In the genomic region with DNA sequence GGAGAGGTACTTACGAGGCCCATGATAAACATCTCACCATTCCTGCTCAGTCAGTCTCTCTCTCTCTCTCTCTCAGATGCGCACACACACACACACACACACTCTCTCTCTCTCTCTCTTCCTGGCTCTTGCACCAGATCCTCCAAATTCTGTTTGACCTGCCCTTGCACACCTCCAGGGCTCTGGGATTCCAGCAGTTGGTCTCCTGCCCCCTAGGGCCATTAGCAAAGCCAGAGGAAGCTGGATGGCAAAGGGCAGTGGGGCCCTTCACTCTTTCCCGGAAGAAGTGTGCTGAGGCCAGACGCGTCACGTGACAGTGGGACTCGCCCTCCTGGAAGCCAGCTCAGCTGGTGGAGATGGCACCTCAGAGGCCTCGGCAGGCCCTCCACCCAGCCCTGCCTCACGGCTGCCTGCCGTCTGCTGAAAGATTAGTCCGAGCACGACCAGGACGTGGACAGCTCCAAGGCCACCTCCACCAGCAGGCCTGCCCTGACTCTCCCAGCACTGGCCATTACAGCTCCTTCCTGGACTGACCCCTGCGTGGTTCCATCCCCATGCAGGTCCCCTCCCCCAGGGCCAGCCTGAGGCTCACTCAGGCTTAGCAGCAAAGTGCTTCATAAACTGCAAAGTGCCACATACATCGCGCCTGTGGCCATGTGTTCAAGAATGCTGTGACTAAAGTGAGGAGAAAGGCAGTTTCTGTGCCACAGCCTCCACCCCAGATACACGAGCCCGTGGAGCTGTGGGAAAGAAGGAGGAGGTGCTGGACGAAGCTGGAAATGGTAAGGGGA, we compare ENCODE assay signal across 8 cellular contexts.
DNase-seq lines count a peak whose midpoint lies in the region; ATAC-seq, FAIRE-seq and TF ChIP-seq lines count a peak whose summit lies in the region.

No MANE protein-coding gene starts in this region.

- H3K9me3 Mint-ChIP-seq in stimulated activated memory B cell treated with anti-CD40 and anti-IgM and Interleukin-4, amounts not matched to agents 10 μg/mL and 1 μg/mL and 100 μg/mL, for 72 hours, result no peaks in the 10 kb centered on the region

- in situ Hi-C loops in ACHN (cut with HindIII; ENCODE audit: low pct_ligation_motif_present, low pct_unique_long_range_greater_than_20kb, low sequenced_read_pairs), result no loop called here

- ATAC-seq in stimulated activated memory B cell treated with anti-CD40 and anti-IgM and Interleukin-4, amounts not matched to agents 10 μg/mL and 1 μg/mL and 100 μg/mL, for 72 hours, result no peak
- ATAC-seq in HG02798 (IDR thresholded peaks at IDR 0.05; ENCODE audit: poor library complexity, unreplicated experiment), result no peak

- no peak for FAIRE-seq in H54 (lab: Jason Lieb, UNC)

- H3K27me3 Mint-ChIP-seq in stimulated activated memory B cell treated with anti-CD40 and anti-IgM and Interleukin-4, amounts not matched to agents 10 μg/mL and 1 μg/mL and 100 μg/mL, for 72 hours, result peaks cover 93% of the 10 kb centered on the region

- peak overlapping the region; percentile 56 for H3K27ac Mint-ChIP-seq in stimulated activated memory B cell treated with anti-CD40 and anti-IgM and Interleukin-4, amounts not matched to agents 10 μg/mL and 1 μg/mL and 100 μg/mL, for 72 hours

- TF ChIP-seq POLR2A in H54 (IDR thresholded peaks at IDR 0.05; ENCODE audit: low read depth, low read length), result no peak

- peak overlapping the region; percentile 76 for H3K4me3 Mint-ChIP-seq in stimulated activated memory B cell treated with anti-CD40 and anti-IgM and Interleukin-4, amounts not matched to agents 10 μg/mL and 1 μg/mL and 100 μg/mL, for 72 hours

- H3K4me1 Mint-ChIP-seq in stimulated activated memory B cell treated with anti-CD40 and anti-IgM and Interleukin-4, amounts not matched to agents 10 μg/mL and 1 μg/mL and 100 μg/mL, for 72 hours, result peaks cover 78% of the 10 kb centered on the region

- peak; percentile 34 for DNase-seq in activated CD8-positive, alpha-beta memory T cell treated with anti-CD3 and anti-CD28 coated beads, Interleukin-2, amount 50 U/mL, for 4 hours
- no peak for DNase-seq in activated CD8-positive, alpha-beta memory T cell treated with anti-CD3 and anti-CD28 coated beads for 24 hours
- peak; percentile 50 for DNase-seq in activated naive CD4-positive, alpha-beta T cell treated with anti-CD3 and anti-CD28 coated beads, Interleukin-2, amount 50 U/mL, for 16 hours
- peak; percentile 93 for DNase-seq in islet precursor cell
- no peak for DNase-seq in H54 (ENCODE audit: insufficient read length, low spot score)
- DNase-seq in ACHN, result no peak

- H3K36me3 Mint-ChIP-seq in stimulated activated memory B cell treated with anti-CD40 and anti-IgM and Interleukin-4, amounts not matched to agents 10 μg/mL and 1 μg/mL and 100 μg/mL, for 72 hours, result no peaks in the 10 kb centered on the region

Comparison
In these comparisons a context has a peak if more than half of its experiments do, and no peak if none do; other contexts are left out.
1. DNase-seq: peak in activated CD8-positive, alpha-beta memory T cell treated with anti-CD3 and anti-CD28 coated beads, Interleukin-2, amount 50 U/mL, for 4 hours (single experiment), activated naive CD4-positive, alpha-beta T cell treated with anti-CD3 and anti-CD28 coated beads, Interleukin-2, amount 50 U/mL, for 16 hours (single experiment) and islet precursor cell (single experiment); none in activated CD8-positive, alpha-beta memory T cell treated with anti-CD3 and anti-CD28 coated beads for 24 hours (single experiment), H54 (single experiment) and ACHN (single experiment).